Comparison of ENCODE assay signal across 8 cellular contexts in genomic region chr2:157874278-157874825, GRCh38. TPM values are rescaled to one million over a fixed set of nuclear protein-coding genes. Genes with fewer than 3 reads are reported as not detected.
A peak's percentile ranks its signal among the peaks of the same experiment; 100 is the strongest.
DNase-seq lines count a peak whose midpoint lies in the region; ATAC-seq lines count a peak whose summit lies in the region.

No MANE protein-coding gene starts in this region.

- peaks cover 19% of the 10 kb centered on the region for H3F3A ChIP-seq in GM23248 (ENCODE audit: insufficient read depth)

- H3K9me3 Mint-ChIP-seq in activated T-helper 1 cell treated with anti-CD3 and anti-CD28 coated beads, Interleukin-12 subunit alpha, Interleukin-12 subunit beta, Interleukin-2, Interleukin-4 antibody, amounts not matched to agents 30 ng/mL and 10 ng/mL and 1 ng/mL, durations not matched to agents 14 hours and 24 hours and 36 hours, result no peaks in the 10 kb centered on the region

- in situ Hi-C loops in GM23248 (cut with MboI), result no loop called here

- DNase-seq in GM23248 (peak; percentile 38), Right ventricle myocardium superior (peak; percentile 60), cerebellar nuclear complex (lab: John Stamatoyannopoulos, UW) (no peak)
- DNase-seq in activated T-helper 1 cell treated with anti-CD3 and anti-CD28 coated beads, Interleukin-12 subunit alpha, Interleukin-12 subunit beta, Interleukin-2, Interleukin-4 antibody, amounts not matched to agents 30 ng/mL and 10 ng/mL and 1 ng/mL, durations not matched to agents 14 hours and 24 hours and 36 hours (ENCODE audit: low spot score), result no peak
- no peak for DNase-seq in stimulated activated CD4-positive, alpha-beta T cell treated with anti-CD3 and anti-CD28 coated beads, Interleukin-2, amount 100 ng/mL, for 48 hours

- 0 out of 2 replicates have a peak, but pooled peaks cover 6% of the 10 kb centered on the region for H4K20me1 ChIP-seq in GM23248 (ENCODE audit: insufficient read depth)

- peaks cover 84% of the 10 kb centered on the region for H3K4me1 Mint-ChIP-seq in activated T-helper 1 cell treated with anti-CD3 and anti-CD28 coated beads, Interleukin-12 subunit alpha, Interleukin-12 subunit beta, Interleukin-2, Interleukin-4 antibody, amounts not matched to agents 30 ng/mL and 10 ng/mL and 1 ng/mL, durations not matched to agents 14 hours and 24 hours and 36 hours (ENCODE audit: low read depth)

- 83 to 84% methylated on average over 6 of the region's 6 CpGs for WGBS in GM23248 (ENCODE audit: low coverage in 1 of 2, low lambda C conversion rate in 2 of 2, missing lambda C conversion rate in 2 of 2), 2 experiments

- no peaks in the 10 kb centered on the region for H3K9me2 ChIP-seq in GM23248 (ENCODE audit: insufficient read depth)

- H3K4me3 Mint-ChIP-seq in activated T-helper 1 cell treated with anti-CD3 and anti-CD28 coated beads, Interleukin-12 subunit alpha, Interleukin-12 subunit beta, Interleukin-2, Interleukin-4 antibody, amounts not matched to agents 30 ng/mL and 10 ng/mL and 1 ng/mL, durations not matched to agents 14 hours and 24 hours and 36 hours, result peak overlapping the region; percentile 98

- peak overlapping the region; percentile 92 for H3K4me2 ChIP-seq in GM23248 (ENCODE audit: unreplicated experiment)

- no peaks in the 10 kb centered on the region for H3K27me3 ChIP-seq in GM23248 (replicated peaks; ENCODE audit: insufficient read depth)
- H3K27me3 ChIP-seq in rectal smooth muscle tissue (ENCODE audit: control insufficient read depth, insufficient read depth, low read length), result no peaks in the 10 kb centered on the region

- H3K4me1 ChIP-seq in GM23248 (ENCODE audit: insufficient read depth) (peaks cover 21% of the 10 kb centered on the region), rectal smooth muscle tissue (ENCODE audit: control insufficient read depth, insufficient read depth, low read length) (peaks cover 8% of the 10 kb centered on the region)

- H3K79me2 ChIP-seq in GM23248 (ENCODE audit: insufficient read depth), result peaks cover 54% of the 10 kb centered on the region

- H2AFZ ChIP-seq in GM23248, result peak overlapping the region; percentile 61

- no peak for ATAC-seq in Right ventricle myocardium superior (ENCODE audit: poor library complexity)
- no peak for ATAC-seq in HG03342 (IDR thresholded peaks at IDR 0.05; ENCODE audit: unreplicated experiment)
- ATAC-seq in HG02973 (IDR thresholded peaks at IDR 0.05; ENCODE audit: unreplicated experiment), result no peak

- H3K27ac ChIP-seq in GM23248, result peak overlapping the region; percentile 87
- H3K27ac ChIP-seq in rectal smooth muscle tissue (ENCODE audit: low read depth, low read length), result peak overlapping the region; percentile 78

- H3K27me3 Mint-ChIP-seq in activated T-helper 1 cell treated with anti-CD3 and anti-CD28 coated beads, Interleukin-12 subunit alpha, Interleukin-12 subunit beta, Interleukin-2, Interleukin-4 antibody, amounts not matched to agents 30 ng/mL and 10 ng/mL and 1 ng/mL, durations not matched to agents 14 hours and 24 hours and 36 hours (ENCODE audit: insufficient read depth), result no peaks in the 10 kb centered on the region

- H3K36me3 ChIP-seq in GM23248 (ENCODE audit: low read depth) (no peaks in the 10 kb centered on the region), rectal smooth muscle tissue (ENCODE audit: control insufficient read depth, insufficient read depth, low read length) (no peaks in the 10 kb centered on the region)

- H3K9ac ChIP-seq in GM23248, result peak overlapping the region; percentile 87
- H3K9ac ChIP-seq in rectal smooth muscle tissue (ENCODE audit: low read length), result no peak overlapping the region

- H3K4me3 ChIP-seq in GM23248 (peak overlapping the region; percentile 91), rectal smooth muscle tissue (ENCODE audit: low read length) (peak overlapping the region; percentile 45)

- H3K27ac Mint-ChIP-seq in activated T-helper 1 cell treated with anti-CD3 and anti-CD28 coated beads, Interleukin-12 subunit alpha, Interleukin-12 subunit beta, Interleukin-2, Interleukin-4 antibody, amounts not matched to agents 30 ng/mL and 10 ng/mL and 1 ng/mL, durations not matched to agents 14 hours and 24 hours and 36 hours, result peak overlapping the region; percentile 96

- no peaks in the 10 kb centered on the region for H3K9me3 ChIP-seq in GM23248 (ENCODE audit: low read depth)

- H3K36me3 Mint-ChIP-seq in activated T-helper 1 cell treated with anti-CD3 and anti-CD28 coated beads, Interleukin-12 subunit alpha, Interleukin-12 subunit beta, Interleukin-2, Interleukin-4 antibody, amounts not matched to agents 30 ng/mL and 10 ng/mL and 1 ng/mL, durations not matched to agents 14 hours and 24 hours and 36 hours (ENCODE audit: low read depth), result peaks cover 36% of the 10 kb centered on the region

- intact Hi-C loops in activated T-helper 1 cell treated with anti-CD3 and anti-CD28 coated beads, Interleukin-12 subunit alpha, Interleukin-12 subunit beta, Interleukin-2, Interleukin-4 antibody, amounts not matched to agents 30 ng/mL and 10 ng/mL and 1 ng/mL, durations not matched to agents 14 hours and 24 hours and 36 hours (cut with micrococcal nuclease), result no loop called here
- intact Hi-C loops in Right ventricle myocardium superior (cut with DNase I), result loop anchor here (10.0 kb wide), 1 partner anchor 120 kb away; no protein-coding TSS in a partner anchor

RNA-seq across cellular contexts. Expression of gene ACVR1, which starts 1.8 kb away (rescaled TPM):
- total RNA-seq in GM23248 (2014; rRNA removed; shearing (Covaris generic)), result 21.2 and 31.3 TPM in 2 replicates
- polyA plus RNA-seq in GM23248 (2016; fragmentation: Nextera tagmentation; extraction: Ambion mirVana), result 16.2 and 17.1 TPM in 2 replicates
- total RNA-seq in activated T-helper 1 cell treated with anti-CD3 and anti-CD28 coated beads, Interleukin-12 subunit alpha, Interleukin-12 subunit beta, Interleukin-2, Interleukin-4 antibody, amounts not matched to agents 30 ng/mL and 10 ng/mL and 1 ng/mL, durations not matched to agents 14 hours and 24 hours and 36 hours, result 44.0 and 46.5 TPM in 2 replicates
- total RNA-seq in Right ventricle myocardium superior, result 28.9 TPM

Comparison
In these comparisons a context has a peak if more than half of its experiments do, and no peak if none do; other contexts are left out.
1. DNase-seq: peak in GM23248 (single experiment) and Right ventricle myocardium superior (single experiment); none in activated T-helper 1 cell treated with anti-CD3 and anti-CD28 coated beads, Interleukin-12 subunit alpha, Interleukin-12 subunit beta, Interleukin-2, Interleukin-4 antibody, amounts not matched to agents 30 ng/mL and 10 ng/mL and 1 ng/mL, durations not matched to agents 14 hours and 24 hours and 36 hours (single experiment), cerebellar nuclear complex (0 of 2) and stimulated activated CD4-positive, alpha-beta T cell treated with anti-CD3 and anti-CD28 coated beads, Interleukin-2, amount 100 ng/mL, for 48 hours (0 of 2).